9 cellular contexts compared by ENCODE assay signal in genomic region chr1:230972855-230973271, GRCh38.
DNase-seq lines count a peak whose midpoint lies in the region; ATAC-seq and TF ChIP-seq lines count a peak whose summit lies in the region.
"Had no signal": no experiment of that assay in that cellular context is flagged by ENCODE, and none has a peak within 500 bp of the region (broad histone marks: within the 10 kb centered on the region; RNA-seq: fewer than 3 reads in every experiment).

No MANE protein-coding gene starts in this region.

- in situ Hi-C loops in astrocyte of the spinal cord (cut with HindIII; ENCODE audit: low sequenced_read_pairs) = no loop called here

- ATAC-seq in GM18907 (IDR thresholded peaks at IDR 0.05; ENCODE audit: unreplicated experiment) = peak; percentile 81
- peak; percentile 58 for ATAC-seq in HG03064 (IDR thresholded peaks at IDR 0.05; ENCODE audit: low read depth, unreplicated experiment)

- no peak for TF ChIP-seq CTCF in astrocyte of the spinal cord (IDR thresholded peaks at IDR 0.05; ENCODE audit: low read depth, low read length)

- no peak overlapping the region for H3K4me3 ChIP-seq in astrocyte of the spinal cord (ENCODE audit: low read depth, low read length)
- H3K4me3 ChIP-seq: lung had no signal

- DNase-seq in T follicular helper cell (ENCODE audit: low read depth) (peak; percentile 64), astrocyte of the spinal cord (ENCODE audit: low read depth, low spot score) (peak; percentile 6), 8988T (no peak), midbrain (lab: John Stamatoyannopoulos, UW) (no peak), NCI-H748 (lab: John Stamatoyannopoulos, UW; ENCODE audit: unreplicated experiment) (no peak)
- peak; percentile 14 for DNase-seq in stimulated activated CD8-positive, alpha-beta memory T cell treated with anti-CD3 and anti-CD28 coated beads, Interleukin-2, amount 100 ng/mL, for 1 hour (ENCODE audit: low read depth in 2 of 2)

Comparison
In these comparisons a context has a peak if more than half of its experiments do, and no peak if none do; other contexts are left out.
1. DNase-seq: peak in T follicular helper cell (single experiment), astrocyte of the spinal cord (single experiment) and stimulated activated CD8-positive, alpha-beta memory T cell treated with anti-CD3 and anti-CD28 coated beads, Interleukin-2, amount 100 ng/mL, for 1 hour (2 of 2); none in 8988T (single experiment), midbrain (single experiment) and NCI-H748 (single experiment).